In genomic region chr1:30466026-30466425, GRCh38 we compare ENCODE assay signal across 19 cellular contexts.
DNase-seq lines count a peak whose midpoint lies in the region; ATAC-seq, FAIRE-seq and TF ChIP-seq lines count a peak whose summit lies in the region.
"Had no signal": no experiment of that assay in that cellular context is flagged by ENCODE, and none has a peak within 500 bp of the region (broad histone marks: within the 10 kb centered on the region; RNA-seq: fewer than 3 reads in every experiment).

No MANE protein-coding gene starts in this region.

- no peak for FAIRE-seq in kidney (lab: Jason Lieb, UNC)
- FAIRE-seq: A204.1, D721Med, G401.6, GM12891, GM19239, H1, HepG2 had no signal

- WGBS in transverse colon (ENCODE audit: low coverage in 1 of 2), 2 donors, result 55 to 100% methylated on average over 1 to 4 of the region's 4 CpGs

- no peak overlapping the region for H3K4me3 ChIP-seq in kidney (ENCODE audit: low read length in 2 of 2)
- no peak overlapping the region for H3K4me3 ChIP-seq in upper lobe of right lung
- H3K4me3 ChIP-seq in transverse colon, result no peak overlapping the region

- TF ChIP-seq EP300 in transverse colon (IDR thresholded peaks at IDR 0.05; ENCODE audit: low read depth), result no peak

- ATAC-seq in Right ventricle myocardium superior (ENCODE audit: poor library complexity) (no peak), sciatic nerve (no peak), upper lobe of right lung (no peak), HG02885 (IDR thresholded peaks at IDR 0.05; ENCODE audit: poor library complexity, unreplicated experiment) (no peak)
- ATAC-seq: HepG2 had no signal

- H3K27me3 ChIP-seq in upper lobe of right lung (no peaks in the 10 kb centered on the region), transverse colon (no peaks in the 10 kb centered on the region)
- H3K27me3 ChIP-seq: BE2C had no signal

- intact Hi-C loops in cardiac septum (cut with DNase I) (no loop called here), Right ventricle myocardium superior (cut with DNase I) (no loop called here), kidney (cut with DNase I) (no loop called here), sciatic nerve (cut with DNase I) (no loop called here), upper lobe of right lung (cut with DNase I) (no loop called here), transverse colon (cut with DNase I; ENCODE audit: low total_unique reads) (no loop called here)

- H3K27ac ChIP-seq in kidney (ENCODE audit: low read depth in 2 of 2, low read length in 2 of 2) (no peak overlapping the region), upper lobe of right lung (no peak overlapping the region), transverse colon (no peak overlapping the region)

- in situ Hi-C loops in transverse colon (cut with MboI; ENCODE audit: low pct_ligation_motif_present in 1 of 4, low pct_unique_long_range_greater_than_20kb in 1 of 4, low sequenced_read_pairs in 3 of 4), result no loop called here

- H3K9ac ChIP-seq in kidney (ENCODE audit: low read length in 2 of 2), result no peak overlapping the region

- no peak for TF ChIP-seq POLR2A in transverse colon (IDR thresholded peaks at IDR 0.05)

- TF ChIP-seq CTCF in kidney (IDR thresholded peaks at IDR 0.05; ENCODE audit: borderline replicate concordance, extremely low read depth, insufficient read depth) (no peak), upper lobe of right lung (IDR thresholded peaks at IDR 0.05) (no peak), transverse colon (IDR thresholded peaks at IDR 0.05) (no peak)

- H3K9me3 ChIP-seq in kidney (ENCODE audit: control insufficient read depth in 1 of 2, low read length in 2 of 2) (no peaks in the 10 kb centered on the region), upper lobe of right lung (no peaks in the 10 kb centered on the region), transverse colon (no peaks in the 10 kb centered on the region)
- H3K9me3 ChIP-seq: BE2C, Caco-2 had no signal

- no peaks in the 10 kb centered on the region for H3K4me1 ChIP-seq in kidney (ENCODE audit: control insufficient read depth in 1 of 2, insufficient read depth in 1 of 2, low read depth in 1 of 2, low read length in 2 of 2)
- H3K4me1 ChIP-seq in upper lobe of right lung, result no peaks in the 10 kb centered on the region
- H3K4me1 ChIP-seq in transverse colon, result no peaks in the 10 kb centered on the region
- H3K4me1 ChIP-seq: BE2C, Caco-2 had no signal

- DNase-seq in cardiac septum (ENCODE audit: low spot score), result peak; percentile 54
- DNase-seq in Right ventricle myocardium superior, result no peak
- DNase-seq in kidney, result peak; percentile 29
- DNase-seq in sciatic nerve (ENCODE audit: low spot score), result peak; percentile 21
- DNase-seq in upper lobe of right lung, result peak; percentile 29
- no peak for DNase-seq in transverse colon
- DNase-seq: ACHN, BE2C, C1 segment of cervical spinal cord, Caco-2, H9 had no signal

- H3K36me3 ChIP-seq in kidney (ENCODE audit: control insufficient read depth in 1 of 2, insufficient read depth in 2 of 2, low read length in 2 of 2), result no peaks in the 10 kb centered on the region
- H3K36me3 ChIP-seq in upper lobe of right lung, result no peaks in the 10 kb centered on the region
- H3K36me3 ChIP-seq in transverse colon, result no peaks in the 10 kb centered on the region
- H3K36me3 ChIP-seq: BE2C had no signal

Comparison
In these comparisons a context has a peak if more than half of its experiments do, and no peak if none do; other contexts are left out.
1. DNase-seq: peak in cardiac septum (single experiment), kidney (single experiment), sciatic nerve (single experiment) and upper lobe of right lung (single experiment); none in Right ventricle myocardium superior (single experiment) and transverse colon (single experiment).